ENCODE assay signal across 1 cellular context in the genomic region with DNA sequence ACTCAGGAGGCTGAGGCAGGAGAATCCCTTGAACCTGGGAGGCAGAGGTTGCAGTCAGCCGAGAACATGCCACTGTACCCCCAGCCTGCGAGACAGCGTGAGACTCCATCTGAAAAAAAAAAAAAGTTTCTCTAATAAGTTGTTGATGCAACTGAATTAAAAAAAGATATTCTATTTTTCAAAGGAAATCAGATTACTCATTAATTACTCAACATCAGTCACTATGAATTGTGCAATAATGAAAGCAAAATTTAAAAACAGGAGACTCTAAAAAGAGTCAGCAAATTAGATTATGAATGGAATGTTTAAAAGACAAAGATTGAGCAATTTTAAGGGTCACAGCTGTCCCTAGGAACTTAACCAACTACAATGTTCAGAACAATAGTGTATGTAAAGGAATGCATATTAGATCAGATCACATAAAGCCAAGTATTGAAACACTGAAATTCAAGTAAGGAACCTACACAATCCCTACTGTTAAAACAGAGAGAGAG.
TF ChIP-seq lines count a peak whose summit lies in the region.

No MANE protein-coding gene starts in this region.

TF ChIP-seq in HepG2, 621 proteins besides CTCF, POLR2A, EP300 and RAD21 (continued from another document):
- TF ChIP-seq ZBTB39 (CRISPR knock-in tag; IDR thresholded peaks at IDR 0.05) (no peak), KAT7 (CRISPR knock-in tag; IDR thresholded peaks at IDR 0.05; ENCODE audit: borderline replicate concordance) (no peak), ELF3 (CRISPR knock-in tag; IDR thresholded peaks at IDR 0.05) (no peak)
